Comparison of ENCODE assay signal across 9 cellular contexts in the genomic region with DNA sequence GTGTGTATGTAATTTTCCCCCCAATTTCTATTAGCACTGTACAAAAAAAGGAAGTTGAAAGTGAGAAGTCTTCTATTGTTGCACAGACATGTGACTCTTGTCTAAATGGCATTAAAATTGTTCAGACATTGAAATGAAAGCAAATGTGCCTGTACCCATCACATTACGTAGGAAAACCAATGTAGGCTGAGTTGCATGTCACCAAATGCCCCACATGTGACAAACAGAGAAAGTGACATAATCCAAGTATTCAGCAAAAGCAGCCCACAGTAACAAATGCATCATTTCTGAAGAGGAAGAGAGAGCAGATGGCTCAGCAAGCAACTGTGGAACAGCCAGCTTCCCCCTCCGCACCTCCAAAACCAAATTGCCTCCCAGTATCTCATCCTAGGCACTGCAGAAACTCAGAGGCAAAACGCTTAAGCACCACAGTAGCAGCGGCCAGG.
DNase-seq lines count a peak whose midpoint lies in the region; ATAC-seq and TF ChIP-seq lines count a peak whose summit lies in the region.
"Had no signal": no experiment of that assay in that cellular context is flagged by ENCODE, and none has a peak within 500 bp of the region (broad histone marks: within the 10 kb centered on the region; RNA-seq: fewer than 3 reads in every experiment).

No MANE protein-coding gene starts in this region.

- no peak overlapping the region for H3K4me3 ChIP-seq in foreskin fibroblast (ENCODE audit: low read depth in 1 of 2, low read length in 2 of 2)

- ATAC-seq in GM19397 (IDR thresholded peaks at IDR 0.05; ENCODE audit: unreplicated experiment) = peak; percentile 86
- ATAC-seq in HG03159 (IDR thresholded peaks at IDR 0.05; ENCODE audit: unreplicated experiment) = peak; percentile 90

- DNase-seq in G401 (ENCODE audit: low spot score) (peak; percentile 77), cerebellar cortex (ENCODE audit: low spot score) (peak; percentile 74), NCI-H510A treated with DMSO at 0.1 percent for 48 hours (lab: John Stamatoyannopoulos, UW) (no peak), foreskin fibroblast (no peak), activated gamma-delta T cell (lab: John Stamatoyannopoulos, UW) (no peak)
- DNase-seq in stimulated activated CD4-positive, alpha-beta T cell treated with anti-CD3 and anti-CD28 coated beads, Interleukin-15, amount 100 ng/mL, for 24 hours = no peak
- DNase-seq: NCI-H1105 had no signal

- no peak for TF ChIP-seq CTCF in foreskin fibroblast (IDR thresholded peaks at IDR 0.05; ENCODE audit: low read depth, low read length)

- in situ Hi-C loops in G401 (cut with HindIII; ENCODE audit: low sequenced_read_pairs) = no loop called here

Comparison
In these comparisons a context has a peak if more than half of its experiments do, and no peak if none do; other contexts are left out.
1. DNase-seq: peak in G401 (single experiment) and cerebellar cortex (single experiment); none in NCI-H510A treated with DMSO at 0.1 percent for 48 hours (single experiment), stimulated activated CD4-positive, alpha-beta T cell treated with anti-CD3 and anti-CD28 coated beads, Interleukin-15, amount 100 ng/mL, for 24 hours (single experiment), foreskin fibroblast (0 of 2) and activated gamma-delta T cell (single experiment).